Comparison of ENCODE assay signal across 8 cellular contexts in the genomic region with DNA sequence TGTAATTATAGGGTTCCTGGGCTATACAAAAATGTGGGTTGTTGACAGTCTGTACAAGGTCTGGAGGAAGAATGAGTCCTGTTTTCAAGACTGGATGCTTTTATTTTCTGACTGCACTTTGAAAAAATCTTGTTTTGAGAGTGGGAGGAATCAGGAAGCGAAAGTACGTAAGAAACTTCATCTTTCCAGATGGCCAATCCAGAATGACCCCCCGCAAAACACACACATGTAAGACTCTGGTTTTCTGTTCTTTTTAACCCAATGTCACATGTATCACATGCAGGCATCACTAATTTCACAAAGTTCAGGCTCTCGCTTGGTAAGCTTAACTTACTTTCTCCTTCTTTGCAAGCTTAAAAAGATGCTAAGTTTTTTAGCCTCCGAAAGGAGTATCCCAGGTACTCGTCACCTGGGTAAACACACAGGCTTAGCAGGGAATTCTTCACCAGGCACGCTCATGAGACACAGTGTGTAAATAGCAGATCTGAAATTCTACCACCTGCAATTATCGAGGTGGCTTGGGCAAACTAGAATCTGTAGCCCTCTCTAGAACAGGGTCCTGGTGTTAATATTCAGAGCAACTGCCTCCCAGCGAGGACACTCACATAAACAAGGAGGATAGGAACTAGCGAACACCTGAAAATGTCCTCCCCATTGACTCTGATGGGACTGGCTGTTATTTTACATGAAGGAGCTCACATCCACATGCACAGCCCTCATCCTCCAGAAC.
DNase-seq lines count a peak whose midpoint lies in the region; ATAC-seq and TF ChIP-seq lines count a peak whose summit lies in the region.

No MANE protein-coding gene starts in this region.

- no peak for TF ChIP-seq POLR2A in erythroblast (IDR thresholded peaks at IDR 0.05; ENCODE audit: low read length)

- peak; percentile 49 for DNase-seq in COR-L47 (lab: John Stamatoyannopoulos, UW)
- DNase-seq in NCI-H69 (lab: John Stamatoyannopoulos, UW): peak; percentile 85
- DNase-seq in SW 1271 (lab: John Stamatoyannopoulos, UW): no peak
- DNase-seq in erythroblast (lab: John Stamatoyannopoulos, UW): no peak
- DNase-seq in KG1 (lab: John Stamatoyannopoulos, UW): no peak
- DNase-seq in NCI-H82 treated with DMSO at 0.1 percent for 48 hours (lab: John Stamatoyannopoulos, UW; ENCODE audit: unreplicated experiment): no peak

- ATAC-seq in GM19025 (IDR thresholded peaks at IDR 0.05; ENCODE audit: low read depth, unreplicated experiment) (peak; percentile 26), HG02852 (IDR thresholded peaks at IDR 0.05; ENCODE audit: unreplicated experiment) (peak; percentile 65)

Comparison
In these comparisons a context has a peak if more than half of its experiments do, and no peak if none do; other contexts are left out.
1. DNase-seq: peak in COR-L47 (single experiment) and NCI-H69 (single experiment); none in SW 1271 (0 of 2), erythroblast (0 of 2), KG1 (single experiment) and NCI-H82 treated with DMSO at 0.1 percent for 48 hours (single experiment).